8 cellular contexts compared by ENCODE assay signal in genomic region chr1:46616277-46617107, GRCh38. TPM values are rescaled to one million over a fixed set of nuclear protein-coding genes. Genes with fewer than 3 reads are reported as not detected.
DNase-seq lines count a peak whose midpoint lies in the region; ATAC-seq and TF ChIP-seq lines count a peak whose summit lies in the region.

Gene MOB3C, minus strand, starts transcription at chr1:46616811. Its CDS starts 3,490 bp downstream, at chr1:46613321.

- ATAC-seq in HCT116 (peak; percentile 89), lung (ENCODE audit: insufficient read depth, low FRiP score) (peak; percentile 90), GM18873 (IDR thresholded peaks at IDR 0.05; ENCODE audit: low FRiP score, unreplicated experiment) (no peak)

- TF ChIP-seq POLR2A in HCT116 (IDR thresholded peaks at IDR 0.05; ENCODE audit: borderline replicate concordance, extremely low read depth, insufficient read depth, insufficient read length): no peak

- RAD21 ChIA-PET in HCT116 (lab: Charles Lee; ENCODE audit: low non-redundant PET in 1 of 2, low total read pairs in 2 of 2, uncharacterized antibody in 2 of 2, unreplicated experiment in 2 of 2): interaction anchor here in 1 of 2 experiments (1.1 kb wide), 1 partner anchor 108 kb away, joined by 3 read pairs; no protein-coding TSS in a partner anchor

- no peaks in the 10 kb centered on the region for H3K79me2 ChIP-seq in HCT116 (ENCODE audit: insufficient read depth, low read length)

- peaks cover 13 to 51% of the 10 kb centered on the region in 2 experiments; a peak in 3 of 4 replicates for H3K4me1 ChIP-seq in HCT116 (ENCODE audit: control insufficient read depth in 1 of 2, insufficient read depth in 2 of 2, low read length in 2 of 2)
- H3K4me1 ChIP-seq in ectodermal cell (ENCODE audit: control insufficient read depth, insufficient read depth, low read length): peaks cover 27% of the 10 kb centered on the region
- H3K4me1 ChIP-seq in lung (ENCODE audit: control insufficient read depth in 2 of 2, insufficient read depth in 2 of 2, low read length in 2 of 2): peaks cover 13 to 37% of the 10 kb centered on the region in 2 donors

- H2AFZ ChIP-seq in HCT116 (ENCODE audit: low read depth, low read length, poor library complexity, severe bottlenecking): peak within 1 kb of the TSS; percentile 90

- H3K9me2 ChIP-seq in HCT116 (ENCODE audit: insufficient read depth): no peaks in the 10 kb centered on the region

- CTCF ChIA-PET in HCT116 (lab: Charles Lee): interaction anchor here (1.5 kb wide), 1 partner anchor 12 kb away, joined by 4 read pairs; the partner anchor contains the start of gene MKNK1
- CTCF ChIA-PET in activated CD4-positive, alpha-beta memory T cell treated with anti-CD3 and anti-CD28 coated beads, Interleukin-2, amount 10 ng/mL, durations not matched to agents 7 days and 5 days (lab: Charles Lee): interaction anchor here (1.0 to 4.9 kb wide), 7 partner anchors 12 to 174 kb away, joined by 3 to 32 read pairs (median 3); partner anchors contain the start of gene MKNK1

- no TSS peak for BruUV-seq in HCT116 (replicated peaks; lab: Mats Ljungman, UMichigan)

- peak within 1 kb of the TSS; percentile 69 for H3K4me3 ChIP-seq in GM12864 (ENCODE audit: low read depth, low read length)
- H3K4me3 ChIP-seq in HCT116 (replicated peaks in 1 of 2; ENCODE audit: low read depth in 1 of 2, low read length in 2 of 2): peak within 1 kb of the TSS; percentile 63 to 73
- peak within 1 kb of the TSS; percentile 63 for H3K4me3 ChIP-seq in ectodermal cell (ENCODE audit: insufficient read depth, low read depth, low read length)
- peak within 1 kb of the TSS; percentile 84 for H3K4me3 ChIP-seq in lung

- H4K20me1 ChIP-seq in HCT116 (ENCODE audit: insufficient read depth): no peaks in the 10 kb centered on the region

- no peaks in the 10 kb centered on the region for H3K9me3 Mint-ChIP-seq in activated CD4-positive, alpha-beta memory T cell treated with anti-CD3 and anti-CD28 coated beads, Interleukin-2, amount 10 ng/mL, durations not matched to agents 7 days and 5 days

- H3K27ac Mint-ChIP-seq in activated CD4-positive, alpha-beta memory T cell treated with anti-CD3 and anti-CD28 coated beads, Interleukin-2, amount 10 ng/mL, durations not matched to agents 7 days and 5 days: peak within 1 kb of the TSS; percentile 75

- H3K36me3 Mint-ChIP-seq in activated CD4-positive, alpha-beta memory T cell treated with anti-CD3 and anti-CD28 coated beads, Interleukin-2, amount 10 ng/mL, durations not matched to agents 7 days and 5 days (ENCODE audit: low read depth): peaks cover 15% of the 10 kb centered on the region

- peaks cover 70% of the 10 kb centered on the region for H3K4me1 Mint-ChIP-seq in activated CD4-positive, alpha-beta memory T cell treated with anti-CD3 and anti-CD28 coated beads, Interleukin-2, amount 10 ng/mL, durations not matched to agents 7 days and 5 days

- TF ChIP-seq CTCF in GM12864 (IDR thresholded peaks at IDR 0.05; ENCODE audit: low read depth, low read length, missing control alignments) (no peak), HCT116 (IDR thresholded peaks at IDR 0.05 in 2 of 3, conservative IDR thresholded peaks at IDR 0.05 in 1 of 3; ENCODE audit: borderline replicate concordance in 1 of 3, insufficient read depth in 1 of 3, low read depth in 2 of 3, low read length in 2 of 3) (no peak), lung (IDR thresholded peaks at IDR 0.05; ENCODE audit: control extremely low read depth, extremely low read depth) (no peak)

- intact Hi-C loops in HCT116 (cut with micrococcal nuclease): no loop called here

- H3K4me3 Mint-ChIP-seq in activated CD4-positive, alpha-beta memory T cell treated with anti-CD3 and anti-CD28 coated beads, Interleukin-2, amount 10 ng/mL, durations not matched to agents 7 days and 5 days: peak within 1 kb of the TSS; percentile 88

- no peaks in the 10 kb centered on the region for H3K9me3 ChIP-seq in HCT116 (ENCODE audit: control insufficient read depth in 1 of 2, insufficient read depth in 1 of 2, low read depth in 1 of 2, low read length in 2 of 2)
- no peaks in the 10 kb centered on the region for H3K9me3 ChIP-seq in ectodermal cell (ENCODE audit: control insufficient read depth, low read length)
- H3K9me3 ChIP-seq in lung (ENCODE audit: control insufficient read depth in 2 of 2, insufficient read depth in 1 of 2, low read length in 1 of 2): no peaks in the 10 kb centered on the region

- 4% methylated on average over 59 to 62 of the region's 62 CpGs for WGBS in ectodermal cell, 2 experiments
- 0 to 1% methylated on average over 52 to 62 of the region's 62 CpGs for WGBS in lung, 2 donors

- no peaks in the 10 kb centered on the region for H3K27me3 ChIP-seq in HCT116 (ENCODE audit: insufficient read depth, low read length)
- H3K27me3 ChIP-seq in ectodermal cell (ENCODE audit: control insufficient read depth, insufficient read depth, low read length, poor library complexity, severe bottlenecking): peaks cover 16% of the 10 kb centered on the region
- H3K27me3 ChIP-seq in lung (ENCODE audit: control insufficient read depth, insufficient read depth): no peaks in the 10 kb centered on the region

- peak within 1 kb of the TSS; percentile 96 for H3K4me2 ChIP-seq in HCT116 (ENCODE audit: low read length)

- H3K36me3 ChIP-seq in HCT116 (ENCODE audit: control insufficient read depth in 1 of 2, insufficient read depth in 2 of 2, low read length in 2 of 2): no peaks in the 10 kb centered on the region
- H3K36me3 ChIP-seq in ectodermal cell (ENCODE audit: control insufficient read depth, insufficient read depth, low read length): no peaks in the 10 kb centered on the region
- H3K36me3 ChIP-seq in lung (ENCODE audit: control insufficient read depth in 2 of 2, insufficient read depth in 2 of 2, low read length in 2 of 2): peaks cover 0 to 8% of the 10 kb centered on the region in 2 donors

- DNase-seq in GM12864 (ENCODE audit: low read depth) (no peak), HCT116 (ENCODE audit: low read depth, low spot score) (no peak), NCI-H2029 treated with DMSO at 0.1 percent for 48 hours (lab: John Stamatoyannopoulos, UW) (peak; percentile 75), lung (ENCODE audit: low spot score) (peak; percentile 86)
- DNase-seq in activated CD4-positive, alpha-beta memory T cell treated with anti-CD3 and anti-CD28 coated beads, Interleukin-2, amount 10 ng/mL, durations not matched to agents 7 days and 5 days: peak; percentile 71
- DNase-seq in stimulated activated CD4-positive, alpha-beta T cell treated with anti-CD3 and anti-CD28 coated beads, TNF-alpha, amount 100 ng/mL, for 4 hours (ENCODE audit: low read depth in 3 of 3): peak; percentile 44 to 73 (median 73)

- no peaks in the 10 kb centered on the region for H3K27me3 Mint-ChIP-seq in activated CD4-positive, alpha-beta memory T cell treated with anti-CD3 and anti-CD28 coated beads, Interleukin-2, amount 10 ng/mL, durations not matched to agents 7 days and 5 days

- peak within 1 kb of the TSS; percentile 64 for H3K9ac ChIP-seq in HCT116 (ENCODE audit: low read length)

- POLR2A ChIA-PET in HCT116 (lab: Charles Lee): interaction anchor here (1.1 to 1.6 kb wide), 3 partner anchors 10 to 103 kb away, joined by 3 to 14 read pairs (median 5); partner anchors contain the start of genes EFCAB14 and MKNK1
- POLR2A ChIA-PET in activated CD4-positive, alpha-beta memory T cell treated with anti-CD3 and anti-CD28 coated beads, Interleukin-2, amount 10 ng/mL, durations not matched to agents 7 days and 5 days (lab: Charles Lee): interaction anchor here (0.6 to 3.9 kb wide), 13 partner anchors 9 to 201 kb away, joined by 3 to 66 read pairs (median 4); partner anchors contain the start of genes ATPAF1, EFCAB14 and MKNK1

- no peak for TF ChIP-seq RAD21 in HCT116 (IDR thresholded peaks at IDR 0.05; ENCODE audit: low read depth)

- H3K27ac ChIP-seq in HCT116 (ENCODE audit: low read depth, low read length) (peak within 1 kb of the TSS; percentile 49; the same call in 1 of the 2 replicates), ectodermal cell (ENCODE audit: insufficient read depth, low read depth, low read length, poor library complexity, severe bottlenecking) (no peak within 1 kb of the TSS), lung (ENCODE audit: low read depth in 1 of 2, low read length in 1 of 2) (peak within 1 kb of the TSS; percentile 73 to 97)

TF ChIP-seq in HCT116, 20 proteins besides CTCF, POLR2A, EP300 and RAD21 (continues in another document):
- TF ChIP-seq ZNF274 (IDR thresholded peaks at IDR 0.05; ENCODE audit: low read depth, low read length): no peak
- TF ChIP-seq, protein P1, sequence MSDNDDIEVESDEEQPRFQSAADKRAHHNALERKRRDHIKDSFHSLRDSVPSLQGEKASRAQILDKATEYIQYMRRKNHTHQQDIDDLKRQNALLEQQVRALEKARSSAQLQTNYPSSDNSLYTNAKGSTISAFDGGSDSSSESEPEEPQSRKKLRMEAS (IDR thresholded peaks at IDR 0.05): 0 out of 2 replicates have a peak, but pooled peaks have one; percentile 42
- no peak for TF ChIP-seq JUND (IDR thresholded peaks at IDR 0.05)
- no peak for TF ChIP-seq EZH2 (IDR thresholded peaks at IDR 0.05)
- peak; percentile 55; the same call in 1 of the 2 replicates for TF ChIP-seq EGR1 (IDR thresholded peaks at IDR 0.05; ENCODE audit: low read depth)
- TF ChIP-seq ZBTB33 (IDR thresholded peaks at IDR 0.05; ENCODE audit: extremely low read depth, insufficient replicate concordance, low read length): no peak
- TF ChIP-seq SRF (IDR thresholded peaks at IDR 0.05; ENCODE audit: low read depth): peak; percentile 99

RNA-seq across cellular contexts. Expression of gene MOB3C, which starts in this region (rescaled TPM):
- total RNA-seq in HCT116 (2021; ENCODE audit: unreplicated experiment) (5.5 TPM), lung (10 to 100 TPM; 15.1 to 28.7 TPM)
- polyA plus RNA-seq in HCT116 (2012): 4.3 and 5.4 TPM in 2 replicates
- 10 to 100 TPM; 23.2 to 23.8 TPM for total RNA-seq in activated CD4-positive, alpha-beta memory T cell treated with anti-CD3 and anti-CD28 coated beads, Interleukin-2, amount 10 ng/mL, durations not matched to agents 7 days and 5 days
- 2.6 TPM for polyA plus RNA-seq in ectodermal cell (2013, experiment 1 of 4)
- 3.3 TPM for polyA plus RNA-seq in ectodermal cell (2013, experiment 2 of 4)
- polyA plus RNA-seq in ectodermal cell (2013, experiment 3 of 4): 1.9 TPM
- polyA plus RNA-seq in ectodermal cell (2013, experiment 4 of 4): 2.3 TPM
- 10 to 100 TPM; 10.6 to 17.9 TPM for polyA plus RNA-seq in lung

Comparison
In these comparisons a context has a peak if more than half of its experiments do, and no peak if none do; other contexts are left out.
1. DNase-seq: peak in NCI-H2029 treated with DMSO at 0.1 percent for 48 hours (single experiment), activated CD4-positive, alpha-beta memory T cell treated with anti-CD3 and anti-CD28 coated beads, Interleukin-2, amount 10 ng/mL, durations not matched to agents 7 days and 5 days (single experiment), lung (single experiment) and stimulated activated CD4-positive, alpha-beta T cell treated with anti-CD3 and anti-CD28 coated beads, TNF-alpha, amount 100 ng/mL, for 4 hours (3 of 3); none in GM12864 (single experiment) and HCT116 (single experiment).
2. Peak in every context shown above with its lines, with median percentiles within 50 percentile points of each other: H3K4me3 ChIP-seq.